ENCODE assay signal across 17 cellular contexts in the genomic region with DNA sequence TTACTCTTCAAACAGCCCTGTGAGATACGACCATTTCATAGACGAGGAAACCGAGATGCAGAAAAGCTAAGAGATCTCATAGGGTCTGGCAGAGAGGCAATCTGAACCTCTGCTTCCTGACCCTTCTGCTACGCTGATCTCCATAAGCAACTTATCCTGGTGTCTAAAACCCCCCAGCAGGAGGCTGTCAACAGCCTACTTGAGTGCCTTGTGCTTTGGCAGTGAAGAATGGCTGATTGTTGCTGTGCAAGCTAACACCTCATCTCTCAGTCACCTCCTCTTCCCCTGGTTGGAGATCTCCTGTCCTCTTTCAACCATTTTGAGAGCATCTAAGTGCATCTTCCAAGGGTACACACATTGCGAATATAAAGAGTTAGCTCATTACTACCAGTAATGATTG.
DNase-seq lines count a peak whose midpoint lies in the region; ATAC-seq and TF ChIP-seq lines count a peak whose summit lies in the region.
"Had no signal": no experiment of that assay in that cellular context is flagged by ENCODE, and none has a peak within 500 bp of the region (broad histone marks: within the 10 kb centered on the region; RNA-seq: fewer than 3 reads in every experiment).

No MANE protein-coding gene starts in this region.

- H3K36me3 Mint-ChIP-seq in T-cell, result peaks cover 3% of the 10 kb centered on the region
- peaks cover 0 to 34% (median 8%) of the 10 kb centered on the region in 3 donors for H3K36me3 Mint-ChIP-seq in naive thymus-derived CD8-positive, alpha-beta T cell
- H3K36me3 Mint-ChIP-seq in H9 (ENCODE audit: insufficient read depth in 1 of 3, low read depth in 3 of 3), result no peaks in the 10 kb centered on the region
- H3K36me3 Mint-ChIP-seq: WTC11 had no signal

- H3K27ac Mint-ChIP-seq in T-cell (peak overlapping the region; percentile 98 to 99), H9 (no peak overlapping the region)
- H3K27ac Mint-ChIP-seq in naive thymus-derived CD8-positive, alpha-beta T cell, result peak overlapping the region; percentile 92 to 99 (median 98)
- H3K27ac Mint-ChIP-seq: HFFc6, WTC11 had no signal

- H3K23me2 ChIP-seq in H9 (ENCODE audit: insufficient read length, low read depth, low read length, poor library complexity, severe bottlenecking), result no peaks in the 10 kb centered on the region

- no peak; the same call in 2 of the 3 replicates for TF ChIP-seq CTCF in H9 (conservative IDR thresholded peaks at IDR 0.05)

- H3K14ac ChIP-seq in H9 (ENCODE audit: insufficient read depth, low read length), result no peak overlapping the region

- H2BK15ac ChIP-seq in H9 (ENCODE audit: low read depth, low read length), result no peak overlapping the region

- H2BK120ac ChIP-seq in H9 (ENCODE audit: low read depth, low read length, poor library complexity, severe bottlenecking), result no peak overlapping the region

- no peaks in the 10 kb centered on the region for H3K79me2 ChIP-seq in H9 (ENCODE audit: insufficient read depth, low read length)

- no peak overlapping the region for H3K27ac ChIP-seq in H9 (ENCODE audit: insufficient read length, low read depth, low read length)
- H3K27ac ChIP-seq: vagina had no signal

- ATAC-seq in T-cell (replicated peaks in 1 of 4), result no peak
- no peak for ATAC-seq in naive thymus-derived CD8-positive, alpha-beta T cell
- no peak for ATAC-seq in left ventricle myocardium superior
- ATAC-seq: sciatic nerve, WTC11 had no signal

- H3K9me3 ChIP-seq in H9 (ENCODE audit: control insufficient read depth, low read depth, low read length), result no peaks in the 10 kb centered on the region
- H3K9me3 ChIP-seq: vagina had no signal

- H3K9me3 Mint-ChIP-seq in T-cell, result no peaks in the 10 kb centered on the region
- no peaks in the 10 kb centered on the region for H3K9me3 Mint-ChIP-seq in naive thymus-derived CD8-positive, alpha-beta T cell
- no peaks in the 10 kb centered on the region for H3K9me3 Mint-ChIP-seq in H9
- H3K9me3 Mint-ChIP-seq: WTC11 had no signal

- POLR2A ChIA-PET in HEK293T (lab: Yijun Ruan, JAX), result no interaction called here
- POLR2A ChIA-PET in T-cell (lab: Charles Lee), result interaction anchor here in 1 of 2 donors (0.6 kb wide), 1 partner anchor 72 kb away, joined by 3 read pairs; no protein-coding TSS in a partner anchor
- POLR2A ChIA-PET in naive thymus-derived CD8-positive, alpha-beta T cell (lab: Charles Lee), result interaction anchor here (0.6 to 10.4 kb wide), 15 partner anchors 8 to 167 kb away, joined by 3 to 97 read pairs (median 6); partner anchors contain the start of gene AOAH

- WGBS in H9 (ENCODE audit: extremely low coverage, insufficient read length, low lambda C conversion rate), result no CpG with 5 or more reads among the region's 5 CpGs

- H3K79me1 ChIP-seq in H9 (ENCODE audit: insufficient read depth, low read depth, low read length, poor library complexity, severe bottlenecking), result no peaks in the 10 kb centered on the region

- intact Hi-C loops in left ventricle myocardium superior (cut with micrococcal nuclease), result no loop called here

- H3K27me3 Mint-ChIP-seq in T-cell, result no peaks in the 10 kb centered on the region
- no peaks in the 10 kb centered on the region for H3K27me3 Mint-ChIP-seq in naive thymus-derived CD8-positive, alpha-beta T cell
- H3K27me3 Mint-ChIP-seq in H9 (ENCODE audit: low read depth), result no peaks in the 10 kb centered on the region; the same call in 1 of the 2 replicates

- no peak overlapping the region for H2BK12ac ChIP-seq in H9 (ENCODE audit: insufficient read length, low read depth, low read length)

- H3K4me3 Mint-ChIP-seq in T-cell (peak overlapping the region in 1 of 3 donors; percentile 74), H9 (no peak overlapping the region)
- H3K4me3 Mint-ChIP-seq in naive thymus-derived CD8-positive, alpha-beta T cell, result peak overlapping the region in 8 of 10 donors; percentile 13 to 80 (median 68)
- H3K4me3 Mint-ChIP-seq: HFFc6, WTC11 had no signal

- no peak overlapping the region for H3K23ac ChIP-seq in H9 (ENCODE audit: insufficient read length, low read depth, low read length)

- H4K8ac ChIP-seq in H9 (replicated peaks; ENCODE audit: insufficient read length, low read depth, low read length), result no peak overlapping the region

- H3K9ac ChIP-seq in H9 (ENCODE audit: extremely low read depth, insufficient read length, low read length), result no peak overlapping the region

- no peak overlapping the region for H3K56ac ChIP-seq in H9 (ENCODE audit: insufficient read length, low read depth, low read length)

- no peak overlapping the region for H3K4ac ChIP-seq in H9 (ENCODE audit: low read depth, low read length)

- CTCF ChIA-PET in HEK293T (lab: Yijun Ruan, JAX), result interaction anchor here (0.7 to 1.1 kb wide), 4 partner anchors 10 to 119 kb away, joined by 3 read pairs; no protein-coding TSS in a partner anchor
- CTCF ChIA-PET in T-cell (lab: Charles Lee), result interaction anchor here (0.6 to 2.2 kb wide), 5 partner anchors 32 to 563 kb away, joined by 3 to 12 read pairs (median 4); no protein-coding TSS in a partner anchor

- no peak overlapping the region for H4K5ac ChIP-seq in H9 (ENCODE audit: insufficient read length, low read depth, low read length)

- no peak overlapping the region for H2BK5ac ChIP-seq in H9 (ENCODE audit: insufficient read length, low read length)

- peak; percentile 58 for DNase-seq in NCI-H748 (lab: John Stamatoyannopoulos, UW; ENCODE audit: unreplicated experiment)
- no peak for DNase-seq in NCI-H748 treated with DMSO at 0.1 percent for 48 hours (lab: John Stamatoyannopoulos, UW)
- peak; percentile 59 for DNase-seq in HEK293T (ENCODE audit: extremely low spot score)
- peak in 1 of 34 experiments; percentile 11 for DNase-seq in T-cell
- DNase-seq in naive thymus-derived CD8-positive, alpha-beta T cell, result no peak
- DNase-seq in H9, result no peak
- DNase-seq in NCI-H128 (lab: John Stamatoyannopoulos, UW; ENCODE audit: unreplicated experiment), result no peak
- no peak for DNase-seq in left ventricle myocardium superior
- DNase-seq: activated effector memory CD4-positive, alpha-beta T cell treated with anti-CD3 and anti-CD28 coated beads, Interleukin-2, amount 50 U/mL, for 16 hours; HFFc6; hypothalamus; midbrain; NCI-H1694 treated with DMSO at 0.1 percent for 48 hours; Right ventricle myocardium superior had no signal

- H4K20me1 ChIP-seq in H9 (ENCODE audit: control insufficient read depth, insufficient read depth, insufficient read length), result no peaks in the 10 kb centered on the region

- no peak overlapping the region for H3K18ac ChIP-seq in H9 (ENCODE audit: insufficient read length, low read depth, low read length)

- no peak overlapping the region for H2AK5ac ChIP-seq in H9 (ENCODE audit: insufficient read length, low read length)

- no peak overlapping the region for H3T11ph ChIP-seq in H9 (ENCODE audit: low read length)

- H3K27me3 ChIP-seq in H9 (ENCODE audit: insufficient read depth, low read length), result no peaks in the 10 kb centered on the region
- H3K27me3 ChIP-seq: vagina had no signal

- no peak overlapping the region for H2AFZ ChIP-seq in H9 (ENCODE audit: low read length)

- H3K4me2 ChIP-seq in H9 (ENCODE audit: insufficient read depth, insufficient read length, low read length), result no peak overlapping the region

- H2BK20ac ChIP-seq in H9 (ENCODE audit: low read depth, low read length, poor library complexity, severe bottlenecking), result no peak overlapping the region

- peaks cover 7% of the 10 kb centered on the region; the same call in 1 of the 2 replicates for H3K4me1 ChIP-seq in H9 (ENCODE audit: insufficient read depth, low read length)
- H3K4me1 ChIP-seq: vagina had no signal

- H3K4me1 Mint-ChIP-seq in T-cell (peaks cover 71 to 74% (median 73%) of the 10 kb centered on the region in 3 donors), H9 (peaks cover 45 to 46% of the 10 kb centered on the region in 2 experiments)
- H3K4me1 Mint-ChIP-seq in naive thymus-derived CD8-positive, alpha-beta T cell, result peaks cover 44 to 94% (median 76%) of the 10 kb centered on the region in 4 donors

- H4K91ac ChIP-seq in H9 (ENCODE audit: insufficient read length, low read depth, low read length), result no peak overlapping the region

TF ChIP-seq in HEK293T, 16 proteins besides CTCF, POLR2A, EP300 and RAD21:
- TF ChIP-seq CTBP1 (IDR thresholded peaks at IDR 0.05; ENCODE audit: borderline replicate concordance) (peak; percentile 65), FOXA1 (IDR thresholded peaks at IDR 0.05) (no peak), TARDBP (IDR thresholded peaks at IDR 0.05) (no peak), FOXK2 (IDR thresholded peaks at IDR 0.05) (no peak), SUZ12 (IDR thresholded peaks at IDR 0.05) (no peak), ELF4 (IDR thresholded peaks at IDR 0.05) (no peak), L3MBTL2 (conservative IDR thresholded peaks at IDR 0.05) (no peak), ARNT (IDR thresholded peaks at IDR 0.05) (no peak), BHLHE40 (IDR thresholded peaks at IDR 0.05; ENCODE audit: borderline replicate concordance) (no peak), LEF1 (IDR thresholded peaks at IDR 0.05; ENCODE audit: borderline replicate concordance) (no peak), PKNOX1 (IDR thresholded peaks at IDR 0.05) (peak; percentile 94)
TF ChIP-seq in HEK293T: peak in this region for 2.

Comparison
In these comparisons a context has a peak if more than half of its experiments do, and no peak if none do; other contexts are left out.
1. DNase-seq: peak in NCI-H748 (single experiment) and HEK293T (single experiment); none in NCI-H748 treated with DMSO at 0.1 percent for 48 hours (single experiment), naive thymus-derived CD8-positive, alpha-beta T cell (0 of 10), H9 (single experiment), NCI-H128 (single experiment) and left ventricle myocardium superior (single experiment).
2. H3K27ac Mint-ChIP-seq: peak in T-cell (2 of 2) and naive thymus-derived CD8-positive, alpha-beta T cell (10 of 10); none in H9 (0 of 3).
3. H3K4me3 Mint-ChIP-seq: peak in naive thymus-derived CD8-positive, alpha-beta T cell (8 of 10); none in H9 (0 of 2).